In the genomic region with DNA sequence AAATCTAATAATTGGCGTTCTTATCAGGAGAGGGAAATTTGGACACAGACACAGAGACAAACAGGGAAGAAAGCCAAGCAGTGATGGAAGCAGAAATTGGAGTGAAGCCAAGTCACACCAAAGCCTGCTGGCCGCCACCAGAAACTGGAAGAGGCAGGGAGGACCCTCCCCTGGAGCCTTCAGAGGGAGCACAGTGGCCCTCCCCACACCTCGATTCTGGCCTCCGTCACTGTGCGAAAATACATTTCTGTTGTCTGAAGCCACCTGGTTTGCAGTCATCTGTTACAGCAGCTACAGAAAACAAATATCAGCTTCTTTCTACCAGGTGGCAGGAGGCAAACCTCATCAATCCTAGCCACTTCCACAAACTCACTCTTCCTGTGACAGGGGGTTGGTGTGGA, we compare ENCODE assay signal across 1 cellular context.
TF ChIP-seq lines count a peak whose summit lies in the region.

No MANE protein-coding gene starts in this region.

TF ChIP-seq in GM23338, 12 proteins besides CTCF, POLR2A, EP300 and RAD21 (continued from another document):
- TF ChIP-seq ZNF462 (CRISPR knock-in tag; IDR thresholded peaks at IDR 0.05) = no peak
- no peak for TF ChIP-seq ZNF114 (CRISPR knock-in tag; IDR thresholded peaks at IDR 0.05)
- TF ChIP-seq CREB1 (CRISPR knock-in tag; IDR thresholded peaks at IDR 0.05; ENCODE audit: low read depth) = no peak
- no peak for TF ChIP-seq NANOG (IDR thresholded peaks at IDR 0.05; ENCODE audit: borderline replicate concordance)
- no peak for TF ChIP-seq EZH2 (IDR thresholded peaks at IDR 0.05; ENCODE audit: low read depth, unreplicated experiment)
- no peak for TF ChIP-seq POLR2AphosphoS5 (IDR thresholded peaks at IDR 0.05; ENCODE audit: low read depth)
- TF ChIP-seq EZH2phosphoT487 (IDR thresholded peaks at IDR 0.05; ENCODE audit: unreplicated experiment) = no peak
- no peak for TF ChIP-seq REST (IDR thresholded peaks at IDR 0.05; ENCODE audit: unreplicated experiment)
- TF ChIP-seq, protein P1, sequence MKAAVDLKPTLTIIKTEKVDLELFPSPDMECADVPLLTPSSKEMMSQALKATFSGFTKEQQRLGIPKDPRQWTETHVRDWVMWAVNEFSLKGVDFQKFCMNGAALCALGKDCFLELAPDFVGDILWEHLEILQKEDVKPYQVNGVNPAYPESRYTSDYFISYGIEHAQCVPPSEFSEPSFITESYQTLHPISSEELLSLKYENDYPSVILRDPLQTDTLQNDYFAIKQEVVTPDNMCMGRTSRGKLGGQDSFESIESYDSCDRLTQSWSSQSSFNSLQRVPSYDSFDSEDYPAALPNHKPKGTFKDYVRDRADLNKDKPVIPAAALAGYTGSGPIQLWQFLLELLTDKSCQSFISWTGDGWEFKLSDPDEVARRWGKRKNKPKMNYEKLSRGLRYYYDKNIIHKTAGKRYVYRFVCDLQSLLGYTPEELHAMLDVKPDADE (IDR thresholded peaks at IDR 0.05) = no peak
- no peak for TF ChIP-seq STAT1 (IDR thresholded peaks at IDR 0.05; ENCODE audit: unreplicated experiment)
- TF ChIP-seq ZNF331 (CRISPR knock-in tag; IDR thresholded peaks at IDR 0.05; ENCODE audit: low read depth) = no peak
